Comparison of ENCODE assay signal across 1 cellular context in genomic region chr2:108423502-108424251, GRCh38.
TF ChIP-seq lines count a peak whose summit lies in the region.

No MANE protein-coding gene starts in this region.

TF ChIP-seq in HepG2, 621 proteins besides CTCF, POLR2A, EP300 and RAD21 (continued from another document):
- TF ChIP-seq, protein P1, sequence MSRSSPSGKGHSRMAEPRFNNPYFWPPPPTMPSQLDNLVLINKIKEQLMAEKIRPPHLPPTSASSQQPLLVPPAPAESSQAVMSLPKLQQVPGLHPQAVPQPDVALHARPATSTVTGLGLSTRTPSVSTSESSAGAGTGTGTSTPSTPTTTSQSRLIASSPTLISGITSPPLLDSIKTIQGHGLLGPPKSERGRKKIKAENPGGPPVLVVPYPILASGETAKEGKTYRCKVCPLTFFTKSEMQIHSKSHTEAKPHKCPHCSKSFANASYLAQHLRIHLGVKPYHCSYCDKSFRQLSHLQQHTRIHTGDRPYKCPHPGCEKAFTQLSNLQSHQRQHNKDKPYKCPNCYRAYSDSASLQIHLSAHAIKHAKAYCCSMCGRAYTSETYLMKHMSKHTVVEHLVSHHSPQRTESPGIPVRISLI (CRISPR knock-in tag; IDR thresholded peaks at IDR 0.05; ENCODE audit: borderline replicate concordance): no peak
- no peak for TF ChIP-seq HNRNPLL (IDR thresholded peaks at IDR 0.05; ENCODE audit: low read depth, low read length, poor library complexity, severe bottlenecking)
- peak; percentile 91 for TF ChIP-seq CBX5 (CRISPR knock-in tag; IDR thresholded peaks at IDR 0.05; ENCODE audit: borderline replicate concordance)
TF ChIP-seq in HepG2: peak in this region for 167.
